Comparison of ENCODE assay signal across 15 cellular contexts in genomic region chr16:81639931-81640680, GRCh38.
"Had no signal": no experiment of that assay in that cellular context is flagged by ENCODE, and none has a peak within 500 bp of the region (broad histone marks: within the 10 kb centered on the region; RNA-seq: fewer than 3 reads in every experiment).

No MANE protein-coding gene starts in this region.

- H3K9me3 ChIP-seq: ascending aorta, heart right ventricle, tibial artery had no signal

- ATAC-seq: activated CD4-positive, CD25-positive, alpha-beta regulatory T cell treated with anti-CD3 and anti-CD28 coated beads, Interleukin-2, amount 50 U/mL, for 24 hours; stimulated activated naive B cell treated with anti-CD40 and anti-IgM and Interleukin-4, amounts not matched to agents 10 μg/mL and 1 μg/mL and 100 μg/mL, for 72 hours had no signal

- H3K27me3 Mint-ChIP-seq: stimulated activated naive B cell treated with anti-CD40 and anti-IgM and Interleukin-4, amounts not matched to agents 10 μg/mL and 1 μg/mL and 100 μg/mL, for 72 hours had no signal

- H3K4me3 Mint-ChIP-seq: activated T-helper 1 cell treated with anti-CD3 and anti-CD28 coated beads, Interleukin-12 subunit alpha, Interleukin-12 subunit beta, Interleukin-2, Interleukin-4 antibody, amounts not matched to agents 30 ng/mL and 10 ng/mL and 1 ng/mL, durations not matched to agents 14 hours and 24 hours and 36 hours; stimulated activated naive B cell treated with anti-CD40 and anti-IgM and Interleukin-4, amounts not matched to agents 10 μg/mL and 1 μg/mL and 100 μg/mL, for 72 hours; T-helper 2 cell treated with Interferon-gamma antibody and Interleukin-4, amounts not matched to agents 5 μg/mL and 100 μg/mL, for 36 hours had no signal

- DNase-seq: activated CD4-positive, alpha-beta T cell treated with anti-CD3 and anti-CD28 coated beads, Interleukin-2, amount 50 U/mL, for 1 hour; activated naive CD4-positive, alpha-beta T cell treated with Interleukin-2 at 50 U/mL for 16 hours; foreskin melanocyte; heart right ventricle; nucleus accumbens; retina; stimulated activated CD4-positive, alpha-beta T cell treated with anti-CD3 and anti-CD28 coated beads, Interleukin-2, amount 100 ng/mL, for 48 hours; stimulated activated naive B cell treated with anti-CD40 and anti-IgM and Interleukin-4, amounts not matched to agents 10 μg/mL and 1 μg/mL and 100 μg/mL, for 72 hours; tibial artery had no signal

- H3K4me1 ChIP-seq: ascending aorta had no signal

- H3K4me3 ChIP-seq: ascending aorta, heart right ventricle, lung, tibial artery had no signal

- H3K27ac ChIP-seq: ascending aorta, epithelial cell of prostate, heart right ventricle, tibial artery had no signal

- H3K36me3 ChIP-seq: ascending aorta, tibial artery had no signal

- H3K9me3 Mint-ChIP-seq: activated T-helper 1 cell treated with anti-CD3 and anti-CD28 coated beads, Interleukin-12 subunit alpha, Interleukin-12 subunit beta, Interleukin-2, Interleukin-4 antibody, amounts not matched to agents 30 ng/mL and 10 ng/mL and 1 ng/mL, durations not matched to agents 14 hours and 24 hours and 36 hours; stimulated activated naive B cell treated with anti-CD40 and anti-IgM and Interleukin-4, amounts not matched to agents 10 μg/mL and 1 μg/mL and 100 μg/mL, for 72 hours; T-helper 2 cell treated with Interferon-gamma antibody and Interleukin-4, amounts not matched to agents 5 μg/mL and 100 μg/mL, for 36 hours had no signal

- H3K27me3 ChIP-seq: ascending aorta, heart right ventricle, tibial artery had no signal

- H3K27ac Mint-ChIP-seq: activated T-helper 1 cell treated with anti-CD3 and anti-CD28 coated beads, Interleukin-12 subunit alpha, Interleukin-12 subunit beta, Interleukin-2, Interleukin-4 antibody, amounts not matched to agents 30 ng/mL and 10 ng/mL and 1 ng/mL, durations not matched to agents 14 hours and 24 hours and 36 hours; T-helper 2 cell treated with Interferon-gamma antibody and Interleukin-4, amounts not matched to agents 5 μg/mL and 100 μg/mL, for 36 hours had no signal
